19 cellular contexts compared by ENCODE assay signal in genomic region chr15:68376447-68377060, GRCh38. TPM values are rescaled to one million over a fixed set of nuclear protein-coding genes. Genes with fewer than 3 reads are reported as not detected.
"Had no signal": no experiment of that assay in that cellular context is flagged by ENCODE, and none has a peak within 500 bp of the region (broad histone marks: within the 10 kb centered on the region; RNA-seq: fewer than 3 reads in every experiment).

No MANE protein-coding gene starts in this region.

- H3K4me1 ChIP-seq: body of pancreas, esophagus squamous epithelium, stomach had no signal

- ATAC-seq: activated T-helper 17 cell treated with anti-CD3 and anti-CD28 coated beads, Interleukin-2, amount 50 U/mL, for 72 hours; body of pancreas; left colon; natural killer cell had no signal

- H3K9me3 ChIP-seq: body of pancreas, esophagus squamous epithelium, stomach had no signal

- H3K36me3 ChIP-seq: esophagus squamous epithelium, stomach had no signal

- H3K9me3 Mint-ChIP-seq: activated naive CD4-positive, alpha-beta T cell treated with anti-CD3 and anti-CD28 coated beads, Interleukin-2, amount 50 U/mL, for 24 hours; activated T-helper 17 cell treated with anti-CD3 and anti-CD28 coated beads, Interleukin-2, amount 50 U/mL, for 72 hours; immature natural killer cell; natural killer cell had no signal

- H3K27me3 Mint-ChIP-seq: activated naive CD4-positive, alpha-beta T cell treated with anti-CD3 and anti-CD28 coated beads, Interleukin-2, amount 50 U/mL, for 24 hours; activated T-helper 17 cell treated with anti-CD3 and anti-CD28 coated beads, Interleukin-2, amount 50 U/mL, for 72 hours had no signal

- H3K4me3 Mint-ChIP-seq: activated naive CD4-positive, alpha-beta T cell treated with anti-CD3 and anti-CD28 coated beads, Interleukin-2, amount 50 U/mL, for 24 hours; activated T-helper 17 cell treated with anti-CD3 and anti-CD28 coated beads, Interleukin-2, amount 50 U/mL, for 72 hours; immature natural killer cell; natural killer cell had no signal

- H3K4me3 ChIP-seq: body of pancreas, esophagus squamous epithelium, stomach had no signal

- H3K27ac ChIP-seq: body of pancreas, esophagus squamous epithelium, RWPE1, stomach, VCaP had no signal

- DNase-seq: activated CD4-positive, alpha-beta T cell treated with anti-CD3 and anti-CD28 coated beads for 4 hours; amniotic stem cell; body of pancreas; esophagus squamous epithelium; foreskin fibroblast; glutamatergic neuron; immature natural killer cell; left colon; mammary epithelial cell; natural killer cell; stimulated activated CD4-positive, alpha-beta T cell treated with anti-CD3 and anti-CD28 coated beads, Interleukin-15, amount 100 ng/mL, for 24 hours; stimulated activated CD4-positive, alpha-beta T cell treated with anti-CD3 and anti-CD28 coated beads, Interleukin-4, amount 100 ng/mL, for 24 hours; T-helper 9 cell had no signal

- H3K4me1 Mint-ChIP-seq: immature natural killer cell, natural killer cell had no signal

- H3K27ac Mint-ChIP-seq: activated naive CD4-positive, alpha-beta T cell treated with anti-CD3 and anti-CD28 coated beads, Interleukin-2, amount 50 U/mL, for 24 hours; activated T-helper 17 cell treated with anti-CD3 and anti-CD28 coated beads, Interleukin-2, amount 50 U/mL, for 72 hours; immature natural killer cell; natural killer cell had no signal

- H3K36me3 Mint-ChIP-seq: activated naive CD4-positive, alpha-beta T cell treated with anti-CD3 and anti-CD28 coated beads, Interleukin-2, amount 50 U/mL, for 24 hours; immature natural killer cell; natural killer cell had no signal

- H3K27me3 ChIP-seq: body of pancreas, esophagus squamous epithelium, stomach had no signal

RNA-seq across cellular contexts. Expression of gene ITGA11, which starts 55.4 kb away (rescaled TPM):
- total RNA-seq: natural killer cell, SK-MEL-5 had no signal
- polyA plus RNA-seq: immature natural killer cell had no signal
